In genomic region chr6:12200025-12200424, GRCh38 we compare ENCODE assay signal across 14 cellular contexts.
"Had no signal": no experiment of that assay in that cellular context is flagged by ENCODE, and none has a peak within 500 bp of the region (broad histone marks: within the 10 kb centered on the region; RNA-seq: fewer than 3 reads in every experiment).

No MANE protein-coding gene starts in this region.

- H3K79me2 ChIP-seq: parathyroid adenoma had no signal

- H3K4me1 Mint-ChIP-seq: activated T-helper 17 cell treated with anti-CD3 and anti-CD28 coated beads, Interleukin-2, amount 50 U/mL, for 72 hours; naive thymus-derived CD4-positive, alpha-beta T cell had no signal

- H3K9ac ChIP-seq: parathyroid adenoma had no signal

- H3K27me3 Mint-ChIP-seq: activated T-helper 17 cell treated with anti-CD3 and anti-CD28 coated beads, Interleukin-2, amount 50 U/mL, for 72 hours; stimulated activated memory B cell treated with anti-CD40 and anti-IgM and Interleukin-4, amounts not matched to agents 10 μg/mL and 1 μg/mL and 100 μg/mL, for 72 hours had no signal

- H3K9me3 ChIP-seq: esophagus squamous epithelium, tibial artery, vagina had no signal

- H3K4me3 Mint-ChIP-seq: activated T-helper 17 cell treated with anti-CD3 and anti-CD28 coated beads, Interleukin-2, amount 50 U/mL, for 72 hours; naive thymus-derived CD4-positive, alpha-beta T cell; stimulated activated memory B cell treated with anti-CD40 and anti-IgM and Interleukin-4, amounts not matched to agents 10 μg/mL and 1 μg/mL and 100 μg/mL, for 72 hours had no signal

- H3K27me3 ChIP-seq: esophagus squamous epithelium, tibial artery, vagina had no signal

- H3K36me3 ChIP-seq: esophagus squamous epithelium, tibial artery, vagina had no signal

- DNase-seq: activated naive CD4-positive, alpha-beta T cell treated with Interleukin-2 at 50 U/mL for 16 hours; activated T-cell treated with anti-CD3 and anti-CD28 coated beads for 4 hours; aorta; cortex of kidney; effector CD8-positive, alpha-beta T cell; esophagus squamous epithelium; hippocampal formation; naive thymus-derived CD4-positive, alpha-beta T cell; stimulated activated CD4-positive, alpha-beta T cell treated with anti-CD3 and anti-CD28 coated beads, Interleukin-2, amount 100 ng/mL, for 48 hours; tibial artery had no signal

- H3K4me1 ChIP-seq: esophagus squamous epithelium, parathyroid adenoma, vagina had no signal

- H3K4me3 ChIP-seq: esophagus squamous epithelium, tibial artery, vagina had no signal

- H3K27ac Mint-ChIP-seq: activated T-helper 17 cell treated with anti-CD3 and anti-CD28 coated beads, Interleukin-2, amount 50 U/mL, for 72 hours; stimulated activated memory B cell treated with anti-CD40 and anti-IgM and Interleukin-4, amounts not matched to agents 10 μg/mL and 1 μg/mL and 100 μg/mL, for 72 hours had no signal

- H2AFZ ChIP-seq: parathyroid adenoma had no signal

- H3K9me3 Mint-ChIP-seq: activated T-helper 17 cell treated with anti-CD3 and anti-CD28 coated beads, Interleukin-2, amount 50 U/mL, for 72 hours; stimulated activated memory B cell treated with anti-CD40 and anti-IgM and Interleukin-4, amounts not matched to agents 10 μg/mL and 1 μg/mL and 100 μg/mL, for 72 hours had no signal

- H3K27ac ChIP-seq: esophagus squamous epithelium, parathyroid adenoma, tibial artery, vagina had no signal

- H3K36me3 Mint-ChIP-seq: stimulated activated memory B cell treated with anti-CD40 and anti-IgM and Interleukin-4, amounts not matched to agents 10 μg/mL and 1 μg/mL and 100 μg/mL, for 72 hours had no signal
